1 cellular context compared by ENCODE assay signal in the genomic region with DNA sequence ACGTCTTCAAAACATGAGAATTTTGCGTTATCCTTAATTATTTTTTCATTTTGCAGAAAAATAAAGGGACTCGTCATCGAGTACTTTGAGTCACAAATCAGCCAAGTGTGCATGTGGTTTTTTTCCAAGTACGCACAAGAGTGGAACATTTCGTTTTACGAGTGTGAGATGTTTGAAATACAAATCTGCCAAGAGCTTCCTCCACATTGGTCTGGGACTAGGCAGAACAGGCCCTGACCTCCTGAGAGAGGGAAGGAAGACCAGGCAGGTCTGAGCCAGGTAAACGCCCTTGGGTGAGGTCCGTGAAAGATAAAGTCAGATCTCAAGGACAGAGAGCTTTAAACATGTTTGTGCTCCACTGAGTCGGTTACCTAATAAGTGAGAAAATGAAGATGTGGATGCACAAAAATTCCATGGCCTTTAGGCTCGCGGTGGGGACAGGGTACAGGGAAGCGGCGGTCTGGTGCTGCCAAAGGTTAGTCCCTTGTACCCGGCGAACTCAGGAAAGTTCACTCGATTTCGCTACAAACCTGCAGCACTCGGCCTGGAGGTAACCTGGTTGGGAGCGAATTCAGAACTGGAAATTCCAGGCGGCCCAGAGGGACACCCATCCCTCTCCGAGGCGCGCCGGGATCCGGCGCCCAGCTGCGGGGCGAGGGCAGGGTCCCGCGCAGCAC.
A peak's percentile ranks its signal among the peaks of the same experiment; 100 is the strongest.
TF ChIP-seq lines count a peak whose summit lies in the region.

No MANE protein-coding gene starts in this region.

TF ChIP-seq in HepG2, 621 proteins besides CTCF, POLR2A, EP300 and RAD21 (continued from another document and continues in another):
- TF ChIP-seq, protein P1, sequence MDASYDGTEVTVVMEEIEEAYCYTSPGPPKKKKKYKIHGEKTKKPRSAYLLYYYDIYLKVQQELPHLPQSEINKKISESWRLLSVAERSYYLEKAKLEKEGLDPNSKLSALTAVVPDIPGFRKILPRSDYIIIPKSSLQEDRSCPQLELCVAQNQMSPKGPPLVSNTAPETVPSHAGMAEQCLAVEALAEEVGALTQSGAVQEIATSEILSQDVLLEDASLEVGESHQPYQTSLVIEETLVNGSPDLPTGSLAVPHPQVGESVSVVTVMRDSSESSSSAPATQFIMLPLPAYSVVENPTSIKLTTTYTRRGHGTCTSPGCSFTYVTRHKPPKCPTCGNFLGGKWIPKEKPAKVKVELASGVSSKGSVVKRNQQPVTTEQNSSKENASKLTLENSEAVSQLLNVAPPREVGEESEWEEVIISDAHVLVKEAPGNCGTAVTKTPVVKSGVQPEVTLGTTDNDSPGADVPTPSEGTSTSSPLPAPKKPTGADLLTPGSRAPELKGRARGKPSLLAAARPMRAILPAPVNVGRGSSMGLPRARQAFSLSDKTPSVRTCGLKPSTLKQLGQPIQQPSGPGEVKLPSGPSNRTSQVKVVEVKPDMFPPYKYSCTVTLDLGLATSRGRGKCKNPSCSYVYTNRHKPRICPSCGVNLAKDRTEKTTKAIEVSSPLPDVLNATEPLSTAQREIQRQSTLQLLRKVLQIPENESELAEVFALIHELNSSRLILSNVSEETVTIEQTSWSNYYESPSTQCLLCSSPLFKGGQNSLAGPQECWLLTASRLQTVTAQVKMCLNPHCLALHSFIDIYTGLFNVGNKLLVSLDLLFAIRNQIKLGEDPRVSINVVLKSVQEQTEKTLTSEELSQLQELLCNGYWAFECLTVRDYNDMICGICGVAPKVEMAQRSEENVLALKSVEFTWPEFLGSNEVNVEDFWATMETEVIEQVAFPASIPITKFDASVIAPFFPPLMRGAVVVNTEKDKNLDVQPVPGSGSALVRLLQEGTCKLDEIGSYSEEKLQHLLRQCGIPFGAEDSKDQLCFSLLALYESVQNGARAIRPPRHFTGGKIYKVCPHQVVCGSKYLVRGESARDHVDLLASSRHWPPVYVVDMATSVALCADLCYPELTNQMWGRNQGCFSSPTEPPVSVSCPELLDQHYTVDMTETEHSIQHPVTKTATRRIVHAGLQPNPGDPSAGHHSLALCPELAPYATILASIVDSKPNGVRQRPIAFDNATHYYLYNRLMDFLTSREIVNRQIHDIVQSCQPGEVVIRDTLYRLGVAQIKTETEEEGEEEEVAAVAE (CRISPR knock-in tag; IDR thresholded peaks at IDR 0.05; ENCODE audit: borderline replicate concordance): 0 out of 2 replicates have a peak, but pooled peaks have one; percentile 42
- TF ChIP-seq ZNF552 (CRISPR knock-in tag; IDR thresholded peaks at IDR 0.05; ENCODE audit: borderline replicate concordance) (no peak), ZFP36L1 (CRISPR knock-in tag; IDR thresholded peaks at IDR 0.05) (no peak), ISX (CRISPR knock-in tag; conservative IDR thresholded peaks at IDR 0.05) (no peak), KDM6A (CRISPR knock-in tag; IDR thresholded peaks at IDR 0.05; ENCODE audit: low read depth) (no peak), ZNF180 (CRISPR knock-in tag; IDR thresholded peaks at IDR 0.05; ENCODE audit: borderline replicate concordance, low read depth) (no peak), RELA (CRISPR knock-in tag; IDR thresholded peaks at IDR 0.05) (no peak), ZNF792 (CRISPR knock-in tag; IDR thresholded peaks at IDR 0.05) (no peak), KLF13 (CRISPR knock-in tag; IDR thresholded peaks at IDR 0.05) (no peak), TBX2 (CRISPR knock-in tag; IDR thresholded peaks at IDR 0.05; ENCODE audit: borderline replicate concordance) (no peak; the same call in 1 of the 2 replicates), JARID2 (CRISPR knock-in tag; IDR thresholded peaks at IDR 0.05; ENCODE audit: insufficient replicate concordance) (no peak), XBP1 (CRISPR knock-in tag; IDR thresholded peaks at IDR 0.05) (no peak), MBD4 (IDR thresholded peaks at IDR 0.05; ENCODE audit: borderline replicate concordance, low read length) (no peak), XRCC5 (optimal IDR thresholded peaks at IDR 0.05; ENCODE audit: low read length) (peak; percentile 5), CC2D1A (CRISPR knock-in tag; IDR thresholded peaks at IDR 0.05) (no peak), TCF7 (IDR thresholded peaks at IDR 0.05; ENCODE audit: low read depth) (no peak), ZNF121 (CRISPR knock-in tag; IDR thresholded peaks at IDR 0.05) (no peak), ZNF335 (CRISPR knock-in tag; IDR thresholded peaks at IDR 0.05) (peak; percentile 68), ZMYM3 (CRISPR knock-in tag; IDR thresholded peaks at IDR 0.05) (no peak), MAZ (IDR thresholded peaks at IDR 0.05; ENCODE audit: borderline replicate concordance, low read depth, low read length) (no peak), MAZ (CRISPR knock-in tag; IDR thresholded peaks at IDR 0.05; ENCODE audit: low read depth) (no peak; the same call in 1 of the 2 replicates), NR0B2 (CRISPR knock-in tag; IDR thresholded peaks at IDR 0.05) (no peak), RARA (CRISPR knock-in tag; IDR thresholded peaks at IDR 0.05) (no peak), ZNF362 (CRISPR knock-in tag; IDR thresholded peaks at IDR 0.05; ENCODE audit: borderline replicate concordance) (no peak), THAP7 (CRISPR knock-in tag; IDR thresholded peaks at IDR 0.05) (no peak), ZNF501 (CRISPR knock-in tag; IDR thresholded peaks at IDR 0.05) (peak; percentile 35), RORA (CRISPR knock-in tag; IDR thresholded peaks at IDR 0.05) (no peak), ZBED4 (CRISPR knock-in tag; IDR thresholded peaks at IDR 0.05; ENCODE audit: borderline replicate concordance) (peak; percentile 13; the same call in 1 of the 2 replicates)
- TF ChIP-seq, protein P2, sequence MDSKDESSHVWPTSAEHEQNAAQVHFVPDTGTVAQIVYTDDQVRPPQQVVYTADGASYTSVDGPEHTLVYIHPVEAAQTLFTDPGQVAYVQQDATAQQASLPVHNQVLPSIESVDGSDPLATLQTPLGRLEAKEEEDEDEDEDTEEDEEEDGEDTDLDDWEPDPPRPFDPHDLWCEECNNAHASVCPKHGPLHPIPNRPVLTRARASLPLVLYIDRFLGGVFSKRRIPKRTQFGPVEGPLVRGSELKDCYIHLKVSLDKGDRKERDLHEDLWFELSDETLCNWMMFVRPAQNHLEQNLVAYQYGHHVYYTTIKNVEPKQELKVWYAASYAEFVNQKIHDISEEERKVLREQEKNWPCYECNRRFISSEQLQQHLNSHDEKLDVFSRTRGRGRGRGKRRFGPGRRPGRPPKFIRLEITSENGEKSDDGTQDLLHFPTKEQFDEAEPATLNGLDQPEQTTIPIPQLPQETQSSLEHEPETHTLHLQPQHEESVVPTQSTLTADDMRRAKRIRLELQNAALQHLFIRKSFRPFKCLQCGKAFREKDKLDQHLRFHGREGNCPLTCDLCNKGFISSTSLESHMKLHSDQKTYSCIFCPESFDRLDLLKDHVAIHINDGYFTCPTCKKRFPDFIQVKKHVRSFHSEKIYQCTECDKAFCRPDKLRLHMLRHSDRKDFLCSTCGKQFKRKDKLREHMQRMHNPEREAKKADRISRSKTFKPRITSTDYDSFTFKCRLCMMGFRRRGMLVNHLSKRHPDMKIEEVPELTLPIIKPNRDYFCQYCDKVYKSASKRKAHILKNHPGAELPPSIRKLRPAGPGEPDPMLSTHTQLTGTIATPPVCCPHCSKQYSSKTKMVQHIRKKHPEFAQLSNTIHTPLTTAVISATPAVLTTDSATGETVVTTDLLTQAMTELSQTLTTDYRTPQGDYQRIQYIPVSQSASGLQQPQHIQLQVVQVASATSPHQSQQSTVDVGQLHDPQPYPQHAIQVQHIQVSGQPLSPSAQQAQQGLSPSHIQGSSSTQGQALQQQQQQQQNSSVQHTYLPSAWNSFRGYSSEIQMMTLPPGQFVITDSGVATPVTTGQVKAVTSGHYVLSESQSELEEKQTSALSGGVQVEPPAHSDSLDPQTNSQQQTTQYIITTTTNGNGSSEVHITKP (CRISPR knock-in tag; IDR thresholded peaks at IDR 0.05; ENCODE audit: low read depth): no peak
- TF ChIP-seq, protein P3, sequence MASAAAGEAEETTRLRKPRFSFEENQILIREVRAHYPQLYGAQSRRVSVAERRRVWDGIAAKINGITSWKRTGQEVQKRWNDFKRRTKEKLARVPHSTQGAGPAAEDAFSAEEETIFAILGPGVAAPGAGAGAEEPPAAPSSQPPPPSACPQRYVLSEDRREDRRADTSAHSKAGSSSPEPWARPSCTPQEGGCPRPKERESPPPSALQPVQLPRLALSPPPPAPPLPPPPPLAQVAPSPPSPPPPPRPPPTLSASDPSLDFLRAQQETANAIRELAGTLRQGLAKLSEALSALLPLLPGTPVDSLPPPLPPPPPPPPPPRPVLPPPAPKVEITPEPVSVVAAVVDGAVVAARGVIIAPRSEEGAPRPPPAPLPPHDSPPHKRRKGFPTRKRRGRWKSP (CRISPR knock-in tag; IDR thresholded peaks at IDR 0.05): 0 out of 2 replicates have a peak, but pooled peaks have one; percentile 19
- TF ChIP-seq, protein P4, sequence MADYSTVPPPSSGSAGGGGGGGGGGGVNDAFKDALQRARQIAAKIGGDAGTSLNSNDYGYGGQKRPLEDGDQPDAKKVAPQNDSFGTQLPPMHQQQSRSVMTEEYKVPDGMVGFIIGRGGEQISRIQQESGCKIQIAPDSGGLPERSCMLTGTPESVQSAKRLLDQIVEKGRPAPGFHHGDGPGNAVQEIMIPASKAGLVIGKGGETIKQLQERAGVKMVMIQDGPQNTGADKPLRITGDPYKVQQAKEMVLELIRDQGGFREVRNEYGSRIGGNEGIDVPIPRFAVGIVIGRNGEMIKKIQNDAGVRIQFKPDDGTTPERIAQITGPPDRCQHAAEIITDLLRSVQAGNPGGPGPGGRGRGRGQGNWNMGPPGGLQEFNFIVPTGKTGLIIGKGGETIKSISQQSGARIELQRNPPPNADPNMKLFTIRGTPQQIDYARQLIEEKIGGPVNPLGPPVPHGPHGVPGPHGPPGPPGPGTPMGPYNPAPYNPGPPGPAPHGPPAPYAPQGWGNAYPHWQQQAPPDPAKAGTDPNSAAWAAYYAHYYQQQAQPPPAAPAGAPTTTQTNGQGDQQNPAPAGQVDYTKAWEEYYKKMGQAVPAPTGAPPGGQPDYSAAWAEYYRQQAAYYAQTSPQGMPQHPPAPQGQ (CRISPR knock-in tag; IDR thresholded peaks at IDR 0.05; ENCODE audit: borderline replicate concordance): no peak
- TF ChIP-seq, protein P5, sequence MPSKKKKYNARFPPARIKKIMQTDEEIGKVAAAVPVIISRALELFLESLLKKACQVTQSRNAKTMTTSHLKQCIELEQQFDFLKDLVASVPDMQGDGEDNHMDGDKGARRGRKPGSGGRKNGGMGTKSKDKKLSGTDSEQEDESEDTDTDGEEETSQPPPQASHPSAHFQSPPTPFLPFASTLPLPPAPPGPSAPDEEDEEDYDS (CRISPR knock-in tag; IDR thresholded peaks at IDR 0.05): no peak
- TF ChIP-seq, protein P6, sequence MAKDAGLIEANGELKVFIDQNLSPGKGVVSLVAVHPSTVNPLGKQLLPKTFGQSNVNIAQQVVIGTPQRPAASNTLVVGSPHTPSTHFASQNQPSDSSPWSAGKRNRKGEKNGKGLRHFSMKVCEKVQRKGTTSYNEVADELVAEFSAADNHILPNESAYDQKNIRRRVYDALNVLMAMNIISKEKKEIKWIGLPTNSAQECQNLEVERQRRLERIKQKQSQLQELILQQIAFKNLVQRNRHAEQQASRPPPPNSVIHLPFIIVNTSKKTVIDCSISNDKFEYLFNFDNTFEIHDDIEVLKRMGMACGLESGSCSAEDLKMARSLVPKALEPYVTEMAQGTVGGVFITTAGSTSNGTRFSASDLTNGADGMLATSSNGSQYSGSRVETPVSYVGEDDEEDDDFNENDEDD (CRISPR knock-in tag; IDR thresholded peaks at IDR 0.05; ENCODE audit: borderline replicate concordance): no peak
- TF ChIP-seq, protein P7, sequence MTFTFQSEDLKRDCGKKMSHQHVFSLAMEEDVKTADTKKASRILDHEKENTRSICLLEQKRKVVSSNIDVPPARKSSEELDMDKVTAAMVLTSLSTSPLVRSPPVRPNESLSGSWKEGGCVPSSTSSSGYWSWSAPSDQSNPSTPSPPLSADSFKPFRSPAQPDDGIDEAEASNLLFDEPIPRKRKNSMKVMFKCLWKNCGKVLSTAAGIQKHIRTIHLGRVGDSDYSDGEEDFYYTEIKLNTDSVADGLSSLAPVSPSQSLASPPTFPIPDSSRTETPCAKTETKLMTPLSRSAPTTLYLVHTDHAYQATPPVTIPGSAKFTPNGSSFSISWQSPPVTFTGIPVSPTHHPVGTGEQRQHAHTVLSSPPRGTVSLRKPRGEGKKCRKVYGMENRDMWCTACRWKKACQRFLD (CRISPR knock-in tag; IDR thresholded peaks at IDR 0.05; ENCODE audit: borderline replicate concordance): no peak
